Comparison of ENCODE assay signal across 19 cellular contexts in the genomic region with DNA sequence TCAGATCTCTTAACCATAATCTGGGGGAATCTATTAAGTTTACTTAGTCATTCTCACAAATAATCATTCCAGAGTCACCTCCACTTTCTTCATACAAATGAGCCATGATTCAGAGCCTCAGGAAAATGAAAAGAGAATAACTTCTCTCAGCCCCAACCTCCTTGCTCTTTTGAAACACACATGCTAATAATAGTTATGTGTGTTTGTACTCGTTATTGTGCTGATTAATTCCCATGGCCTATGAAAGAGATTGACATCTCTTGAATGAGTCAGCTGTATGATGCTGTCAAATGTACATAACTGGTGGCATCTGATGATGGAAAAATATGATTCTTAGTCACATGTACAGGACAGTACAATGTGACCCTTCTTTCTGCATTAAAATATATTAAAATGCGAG. TPM values are rescaled to one million over a fixed set of nuclear protein-coding genes. Genes with fewer than 3 reads are reported as not detected.
A peak's percentile ranks its signal among the peaks of the same experiment; 100 is the strongest.
DNase-seq lines count a peak whose midpoint lies in the region; ATAC-seq and TF ChIP-seq lines count a peak whose summit lies in the region.
"Had no signal": no experiment of that assay in that cellular context is flagged by ENCODE, and none has a peak within 500 bp of the region (broad histone marks: within the 10 kb centered on the region; RNA-seq: fewer than 3 reads in every experiment).

No MANE protein-coding gene starts in this region.

- no peaks in the 10 kb centered on the region for H4K20me1 ChIP-seq in PC-9 (ENCODE audit: insufficient read depth)

- H3K4me3 ChIP-seq in gastrocnemius medialis, result no peak overlapping the region
- H3K4me3 ChIP-seq in PC-9, result no peak overlapping the region
- H3K4me3 ChIP-seq: GM23338 had no signal

- no peaks in the 10 kb centered on the region for H3K9me2 ChIP-seq in PC-9 (ENCODE audit: insufficient read depth)

- H3K4me1 ChIP-seq in gastrocnemius medialis (peaks cover 18 to 28% of the 10 kb centered on the region in 2 donors), PC-9 (replicated peaks; ENCODE audit: insufficient read depth) (no peaks in the 10 kb centered on the region)

- CTCF ChIA-PET in PC-9 (lab: Charles Lee), result no interaction called here

- TF ChIP-seq POLR2A in erythroblast (IDR thresholded peaks at IDR 0.05; ENCODE audit: low read length) (no peak), gastrocnemius medialis (IDR thresholded peaks at IDR 0.05) (no peak)

- H3K27ac ChIP-seq in gastrocnemius medialis (peak overlapping the region; percentile 51 to 91 (median 72)), PC-9 (no peak overlapping the region)

- H3K36me3 Mint-ChIP-seq in activated T-helper 2 cell treated with anti-CD3 and anti-CD28 coated beads, Interferon-gamma antibody, Interleukin-2, Interleukin-4, amounts not matched to agents 10 μg/mL and 5 μg/mL and 100 μg/mL, durations not matched to agents 14 hours and 24 hours and 36 hours (ENCODE audit: low read depth), result peaks cover 59% of the 10 kb centered on the region
- H3K36me3 Mint-ChIP-seq in activated naive CD4-positive, alpha-beta T cell treated with anti-CD3 and anti-CD28 coated beads, Interleukin-2, amount 50 U/mL, for 72 hours, result peaks cover 25 to 38% of the 10 kb centered on the region in 2 donors
- H3K36me3 Mint-ChIP-seq: brain had no signal

- POLR2A ChIA-PET in PC-9 (lab: Charles Lee; ENCODE audit: unreplicated experiment), result no interaction called here

- H3K9me3 ChIP-seq in gastrocnemius medialis (no peaks in the 10 kb centered on the region), PC-9 (ENCODE audit: insufficient read depth, low read depth) (no peaks in the 10 kb centered on the region)

- peaks cover 12% of the 10 kb centered on the region for H3K4me1 Mint-ChIP-seq in activated T-helper 2 cell treated with anti-CD3 and anti-CD28 coated beads, Interferon-gamma antibody, Interleukin-2, Interleukin-4, amounts not matched to agents 10 μg/mL and 5 μg/mL and 100 μg/mL, durations not matched to agents 14 hours and 24 hours and 36 hours (ENCODE audit: low read depth)
- H3K4me1 Mint-ChIP-seq: activated naive CD8-positive, alpha-beta T cell treated with anti-CD3 and anti-CD28 coated beads, Interleukin-2, amount 10 ng/mL, durations not matched to agents 7 days and 5 days; brain; GM23338; stimulated activated naive CD8-positive, alpha-beta T cell treated with anti-CD3 and anti-CD28 coated beads, Interleukin-15, amount 100 ng/mL, for 72 hours had no signal

- H3K36me3 ChIP-seq in gastrocnemius medialis (no peaks in the 10 kb centered on the region), PC-9 (ENCODE audit: low read depth) (peaks cover 24% of the 10 kb centered on the region)

- DNase-seq in activated CD4-positive, CD25-positive, alpha-beta regulatory T cell treated with anti-CD3 and anti-CD28 coated beads, Interleukin-2, amount 50 U/mL, for 72 hours, result no peak
- DNase-seq in activated T-helper 2 cell treated with anti-CD3 and anti-CD28 coated beads, Interferon-gamma antibody, Interleukin-2, Interleukin-4, amounts not matched to agents 10 μg/mL and 5 μg/mL and 100 μg/mL, durations not matched to agents 14 hours and 24 hours and 36 hours (ENCODE audit: low spot score), result no peak
- DNase-seq in erythroblast (lab: John Stamatoyannopoulos, UW), result peak; percentile 24 to 48
- DNase-seq in gastrocnemius medialis, result no peak
- no peak for DNase-seq in PC-9
- no peak for DNase-seq in activated naive CD4-positive, alpha-beta T cell treated with anti-CD3 and anti-CD28 coated beads, Interleukin-2, amount 50 U/mL, for 72 hours (ENCODE audit: low spot score in 2 of 2)
- DNase-seq in NCI-H2196 (lab: John Stamatoyannopoulos, UW; ENCODE audit: unreplicated experiment), result no peak
- DNase-seq: 8988T; activated CD4-positive, alpha-beta T cell treated with anti-CD3 and anti-CD28 coated beads, Interleukin-2, amount 50 U/mL, for 48 hours; activated CD8-positive, alpha-beta memory T cell treated with anti-CD3 and anti-CD28 coated beads, Interleukin-2, amount 50 U/mL, for 48 hours; activated naive CD8-positive, alpha-beta T cell treated with anti-CD3 and anti-CD28 coated beads, Interleukin-2, amount 10 ng/mL, durations not matched to agents 7 days and 5 days; hippocampal formation; mesendoderm; NCI-H1694; posterior cingulate gyrus; stimulated activated naive CD8-positive, alpha-beta T cell treated with anti-CD3 and anti-CD28 coated beads, Interleukin-15, amount 100 ng/mL, for 72 hours had no signal

- in situ Hi-C loops in gastrocnemius medialis (cut with MboI; ENCODE audit: low sequenced_read_pairs in 4 of 4), result no loop called here

- H3F3A ChIP-seq in PC-9 (ENCODE audit: insufficient read depth, low read depth), result no peaks in the 10 kb centered on the region

- no TSS peak for BruUV-seq in PC-9 (replicated peaks; lab: Mats Ljungman, UMichigan)

- no peak overlapping the region for H3K4me2 ChIP-seq in PC-9
- H3K4me2 ChIP-seq: GM23338 had no signal

- TF ChIP-seq CTCF in gastrocnemius medialis (IDR thresholded peaks at IDR 0.05 in 4 of 5, conservative IDR thresholded peaks at IDR 0.05 in 1 of 5) (no peak), PC-9 (conservative IDR thresholded peaks at IDR 0.05) (no peak)

- no peaks in the 10 kb centered on the region for H3K27me3 Mint-ChIP-seq in activated T-helper 2 cell treated with anti-CD3 and anti-CD28 coated beads, Interferon-gamma antibody, Interleukin-2, Interleukin-4, amounts not matched to agents 10 μg/mL and 5 μg/mL and 100 μg/mL, durations not matched to agents 14 hours and 24 hours and 36 hours (ENCODE audit: low read depth)
- H3K27me3 Mint-ChIP-seq: activated naive CD8-positive, alpha-beta T cell treated with anti-CD3 and anti-CD28 coated beads, Interleukin-2, amount 10 ng/mL, durations not matched to agents 7 days and 5 days; brain; stimulated activated naive CD8-positive, alpha-beta T cell treated with anti-CD3 and anti-CD28 coated beads, Interleukin-15, amount 100 ng/mL, for 72 hours had no signal

- ATAC-seq in activated CD4-positive, CD25-positive, alpha-beta regulatory T cell treated with anti-CD3 and anti-CD28 coated beads, Interleukin-2, amount 50 U/mL, for 24 hours, result peak; percentile 28 to 70
- peak; percentile 35 to 38 for ATAC-seq in gastrocnemius medialis
- ATAC-seq in activated naive CD4-positive, alpha-beta T cell treated with anti-CD3 and anti-CD28 coated beads, Interleukin-2, amount 50 U/mL, for 72 hours, result no peak
- ATAC-seq: GM23338; stimulated activated naive CD8-positive, alpha-beta T cell treated with anti-CD3 and anti-CD28 coated beads, Interleukin-15, amount 100 ng/mL, for 72 hours had no signal

- H3K27ac Mint-ChIP-seq in activated T-helper 2 cell treated with anti-CD3 and anti-CD28 coated beads, Interferon-gamma antibody, Interleukin-2, Interleukin-4, amounts not matched to agents 10 μg/mL and 5 μg/mL and 100 μg/mL, durations not matched to agents 14 hours and 24 hours and 36 hours, result peak overlapping the region; percentile 38
- H3K27ac Mint-ChIP-seq in activated naive CD4-positive, alpha-beta T cell treated with anti-CD3 and anti-CD28 coated beads, Interleukin-2, amount 50 U/mL, for 72 hours, result no peak overlapping the region
- H3K27ac Mint-ChIP-seq: activated naive CD8-positive, alpha-beta T cell treated with anti-CD3 and anti-CD28 coated beads, Interleukin-2, amount 10 ng/mL, durations not matched to agents 7 days and 5 days; GM23338; stimulated activated naive CD8-positive, alpha-beta T cell treated with anti-CD3 and anti-CD28 coated beads, Interleukin-15, amount 100 ng/mL, for 72 hours had no signal

- intact Hi-C loops in activated T-helper 2 cell treated with anti-CD3 and anti-CD28 coated beads, Interferon-gamma antibody, Interleukin-2, Interleukin-4, amounts not matched to agents 10 μg/mL and 5 μg/mL and 100 μg/mL, durations not matched to agents 14 hours and 24 hours and 36 hours (cut with micrococcal nuclease), result no loop called here
- intact Hi-C loops in gastrocnemius medialis (cut with DNase I; ENCODE audit: low total_unique reads) (loop anchor here (2.0 kb wide), 1 partner anchor 42 kb away; no protein-coding TSS in a partner anchor), PC-9 (cut with micrococcal nuclease; ENCODE audit: unreplicated experiment) (no loop called here)

- H3K9me3 Mint-ChIP-seq in activated T-helper 2 cell treated with anti-CD3 and anti-CD28 coated beads, Interferon-gamma antibody, Interleukin-2, Interleukin-4, amounts not matched to agents 10 μg/mL and 5 μg/mL and 100 μg/mL, durations not matched to agents 14 hours and 24 hours and 36 hours, result no peaks in the 10 kb centered on the region
- H3K9me3 Mint-ChIP-seq in activated naive CD4-positive, alpha-beta T cell treated with anti-CD3 and anti-CD28 coated beads, Interleukin-2, amount 50 U/mL, for 72 hours, result no peaks in the 10 kb centered on the region
- H3K9me3 Mint-ChIP-seq: activated naive CD8-positive, alpha-beta T cell treated with anti-CD3 and anti-CD28 coated beads, Interleukin-2, amount 10 ng/mL, durations not matched to agents 7 days and 5 days; brain; GM23338; stimulated activated naive CD8-positive, alpha-beta T cell treated with anti-CD3 and anti-CD28 coated beads, Interleukin-15, amount 100 ng/mL, for 72 hours had no signal

- no peak overlapping the region for H3K4me3 Mint-ChIP-seq in activated T-helper 2 cell treated with anti-CD3 and anti-CD28 coated beads, Interferon-gamma antibody, Interleukin-2, Interleukin-4, amounts not matched to agents 10 μg/mL and 5 μg/mL and 100 μg/mL, durations not matched to agents 14 hours and 24 hours and 36 hours (ENCODE audit: low read depth)
- H3K4me3 Mint-ChIP-seq: activated naive CD8-positive, alpha-beta T cell treated with anti-CD3 and anti-CD28 coated beads, Interleukin-2, amount 10 ng/mL, durations not matched to agents 7 days and 5 days; brain; GM23338; stimulated activated naive CD8-positive, alpha-beta T cell treated with anti-CD3 and anti-CD28 coated beads, Interleukin-15, amount 100 ng/mL, for 72 hours had no signal

- H3K27me3 ChIP-seq in gastrocnemius medialis (no peaks in the 10 kb centered on the region), PC-9 (ENCODE audit: insufficient read depth, low read depth) (no peaks in the 10 kb centered on the region)

- H3K79me2 ChIP-seq in PC-9 (ENCODE audit: low read depth), result no peaks in the 10 kb centered on the region

- no peak overlapping the region for H2AFZ ChIP-seq in PC-9
- H2AFZ ChIP-seq: GM23338 had no signal

RNA-seq across cellular contexts. Expression of a gene that starts 41.5 kb away (rescaled TPM):
- 73.9 and 77.0 TPM in 2 replicates for total RNA-seq in activated T-helper 2 cell treated with anti-CD3 and anti-CD28 coated beads, Interferon-gamma antibody, Interleukin-2, Interleukin-4, amounts not matched to agents 10 μg/mL and 5 μg/mL and 100 μg/mL, durations not matched to agents 14 hours and 24 hours and 36 hours
- total RNA-seq in gastrocnemius medialis (1 to 10 TPM in 1 of 4 donors, under 1 TPM in 1, not detected in 2; 0.52 to 1.8 TPM), PC-9 (2021) (22.5 TPM in 2 replicates)
- 100 to 1,000 TPM in 1 of 2 donors, 10 to 100 TPM in 1; 82.2 to 111 TPM for total RNA-seq in activated naive CD4-positive, alpha-beta T cell treated with anti-CD3 and anti-CD28 coated beads, Interleukin-2, amount 50 U/mL, for 72 hours

RNA-seq across cellular contexts. Expression of a gene that starts 41.7 kb away (rescaled TPM):
- total RNA-seq in activated T-helper 2 cell treated with anti-CD3 and anti-CD28 coated beads, Interferon-gamma antibody, Interleukin-2, Interleukin-4, amounts not matched to agents 10 μg/mL and 5 μg/mL and 100 μg/mL, durations not matched to agents 14 hours and 24 hours and 36 hours, result 33.3 and 33.8 TPM in 2 replicates
- 1 to 10 TPM; 4.0 to 8.0 (median 6.6) TPM for total RNA-seq in gastrocnemius medialis
- total RNA-seq in PC-9 (2021), result 18.4 and 24.7 TPM in 2 replicates
- 10 to 100 TPM; 27.6 to 28.7 TPM for total RNA-seq in activated naive CD4-positive, alpha-beta T cell treated with anti-CD3 and anti-CD28 coated beads, Interleukin-2, amount 50 U/mL, for 72 hours

Comparison
In these comparisons a context has a peak if more than half of its experiments do, and no peak if none do; other contexts are left out.
1. ATAC-seq: peak in activated CD4-positive, CD25-positive, alpha-beta regulatory T cell treated with anti-CD3 and anti-CD28 coated beads, Interleukin-2, amount 50 U/mL, for 24 hours (2 of 2) and gastrocnemius medialis (2 of 2); none in activated naive CD4-positive, alpha-beta T cell treated with anti-CD3 and anti-CD28 coated beads, Interleukin-2, amount 50 U/mL, for 72 hours (0 of 2).
2. DNase-seq: peak in erythroblast (2 of 2); none in activated CD4-positive, CD25-positive, alpha-beta regulatory T cell treated with anti-CD3 and anti-CD28 coated beads, Interleukin-2, amount 50 U/mL, for 72 hours (single experiment), activated T-helper 2 cell treated with anti-CD3 and anti-CD28 coated beads, Interferon-gamma antibody, Interleukin-2, Interleukin-4, amounts not matched to agents 10 μg/mL and 5 μg/mL and 100 μg/mL, durations not matched to agents 14 hours and 24 hours and 36 hours (single experiment), gastrocnemius medialis (0 of 2), PC-9 (0 of 2), activated naive CD4-positive, alpha-beta T cell treated with anti-CD3 and anti-CD28 coated beads, Interleukin-2, amount 50 U/mL, for 72 hours (0 of 2) and NCI-H2196 (single experiment).